Comparison of ENCODE assay signal across 8 cellular contexts in genomic region chr16:15154005-15154404, GRCh38. TPM values are rescaled to one million over a fixed set of nuclear protein-coding genes. Genes with fewer than 3 reads are reported as not detected.
A peak's percentile ranks its signal among the peaks of the same experiment; 100 is the strongest.
DNase-seq lines count a peak whose midpoint lies in the region; ATAC-seq, FAIRE-seq and TF ChIP-seq lines count a peak whose summit lies in the region.
"Not testable (repeated sequence)": the region's sequence is repeated elsewhere in the genome, so short reads cannot be mapped to it uniquely, and the experiment has no call there.

No MANE protein-coding gene starts in this region.

- POLR2A ChIA-PET in WTC11 (lab: Charles Lee): not testable (repeated sequence)

- peak in 2 of 3 experiments; percentile 6 to 16 for DNase-seq in NCI-H1417 (lab: John Stamatoyannopoulos, UW)
- not testable (repeated sequence) for DNase-seq in WTC11 (ENCODE audit: low spot score); astrocyte (ENCODE audit: low read depth); lower lobe of right lung
- DNase-seq in fibroblast of peridontal ligament (ENCODE audit: extremely low read depth): peak; percentile 12
- DNase-seq in sciatic nerve (ENCODE audit: low spot score): peak; percentile 68

- peak overlapping the region; percentile 39; the same call in 1 of the 2 replicates for H3K4me2 ChIP-seq in DOHH2 (ENCODE audit: low read length)
- peak overlapping the region; percentile 77 for H3K4me2 ChIP-seq in astrocyte (ENCODE audit: low read length)

- WGBS in urinary bladder: under 1% methylated on average over 35 of the region's 48 CpGs

- not testable (repeated sequence) for H3K27me3 Mint-ChIP-seq in WTC11 (ENCODE audit: low read depth); astrocyte (ENCODE audit: low read depth, unreplicated experiment)

- H3K9me3 Mint-ChIP-seq in WTC11; astrocyte (ENCODE audit: unreplicated experiment): not testable (repeated sequence)

- TF ChIP-seq CTCF in DOHH2 (IDR thresholded peaks at IDR 0.05; ENCODE audit: low read depth, low read length, poor library complexity, severe bottlenecking); WTC11 (IDR thresholded peaks at IDR 0.05); astrocyte (IDR thresholded peaks at IDR 0.05; ENCODE audit: insufficient read depth, low read depth, low read length); lower lobe of right lung (IDR thresholded peaks at IDR 0.05): not testable (repeated sequence)

- H3K4me3 ChIP-seq in DOHH2 (ENCODE audit: low read length): peak overlapping the region; percentile 63
- peak overlapping the region; percentile 51 for H3K4me3 ChIP-seq in astrocyte (ENCODE audit: insufficient read depth, low read depth, low read length)
- H3K4me3 ChIP-seq in lower lobe of right lung: peak overlapping the region; percentile 50
- peak overlapping the region; percentile 39 for H3K4me3 ChIP-seq in urinary bladder (ENCODE audit: low read depth, low read length)

- not testable (repeated sequence) for H4K20me1 ChIP-seq in DOHH2 (ENCODE audit: control insufficient read depth, insufficient read depth, low read depth, low read length); astrocyte (ENCODE audit: insufficient read depth, low read length)

- not testable (repeated sequence) for H3K27me3 ChIP-seq in DOHH2 (ENCODE audit: control insufficient read depth, low read length); astrocyte (ENCODE audit: insufficient read depth, low read length); lower lobe of right lung (ENCODE audit: low read depth)

- CTCF ChIA-PET in WTC11 (lab: Charles Lee): not testable (repeated sequence)

- not testable (repeated sequence) for FAIRE-seq in astrocyte (lab: Jason Lieb, UNC)

- H3K4me1 ChIP-seq in DOHH2 (ENCODE audit: control insufficient read depth, low read length); astrocyte (ENCODE audit: insufficient read depth, low read length); lower lobe of right lung; urinary bladder (ENCODE audit: insufficient read depth): not testable (repeated sequence)

- ATAC-seq in WTC11, lower lobe of right lung, sciatic nerve: not testable (repeated sequence)

- H3K36me3 Mint-ChIP-seq in WTC11; astrocyte (ENCODE audit: low read depth, unreplicated experiment): not testable (repeated sequence)

- intact Hi-C loops in lower lobe of right lung (cut with DNase I); sciatic nerve (cut with DNase I): not testable (repeated sequence)

- H3F3A ChIP-seq in DOHH2 (ENCODE audit: control insufficient read depth, insufficient read depth): not testable (repeated sequence)

- not testable (repeated sequence) for H3K36me3 ChIP-seq in DOHH2 (ENCODE audit: control insufficient read depth, low read length); astrocyte (ENCODE audit: insufficient read depth, low read length); lower lobe of right lung; urinary bladder (ENCODE audit: insufficient read depth)

- H3K27ac ChIP-seq in DOHH2 (ENCODE audit: low read depth, low read length); astrocyte (ENCODE audit: low read depth, low read length); urinary bladder (ENCODE audit: low read depth): not testable (repeated sequence)
- H3K27ac ChIP-seq in lower lobe of right lung: peak overlapping the region; percentile 36

- H3K9me2 ChIP-seq in DOHH2 (replicated peaks; ENCODE audit: control insufficient read depth, low read length): not testable (repeated sequence)

- H2AFZ ChIP-seq in astrocyte (ENCODE audit: low read depth, low read length): not testable (repeated sequence)

- H3K4me1 Mint-ChIP-seq in WTC11; astrocyte (ENCODE audit: low read depth, unreplicated experiment): not testable (repeated sequence)

- H3K27ac Mint-ChIP-seq in WTC11; astrocyte (ENCODE audit: unreplicated experiment): not testable (repeated sequence)

- not testable (repeated sequence) for H3K79me2 ChIP-seq in DOHH2 (ENCODE audit: control insufficient read depth, low read length)
- peaks cover 11% of the 10 kb centered on the region for H3K79me2 ChIP-seq in astrocyte (ENCODE audit: insufficient read depth, low read length)

- H3K9ac ChIP-seq in astrocyte (ENCODE audit: low read length): peak overlapping the region; percentile 70

- peak overlapping the region; percentile 61 for H3K4me3 Mint-ChIP-seq in WTC11
- peak overlapping the region; percentile 84 for H3K4me3 Mint-ChIP-seq in astrocyte (ENCODE audit: unreplicated experiment)

- H3K9me3 ChIP-seq in DOHH2 (ENCODE audit: control insufficient read depth, insufficient read depth, low read length); astrocyte (ENCODE audit: insufficient read depth, low read depth, low read length); lower lobe of right lung: not testable (repeated sequence)

RNA-seq across cellular contexts. Expression of gene RRN3, which starts 59.9 kb away (rescaled TPM):
- 24.9 to 26.7 TPM (median 25.6 TPM) in 3 replicates for total RNA-seq in WTC11 (2021)
- 41.5 and 46.6 TPM in 2 replicates for total RNA-seq in astrocyte
- total RNA-seq in lower lobe of right lung: 23.0 TPM
- 28.8 TPM for total RNA-seq in sciatic nerve
- total RNA-seq in urinary bladder: 40.6 TPM
- polyA plus RNA-seq in urinary bladder: 25.1 TPM
